ENCODE assay signal across 14 cellular contexts in genomic region chr14:74238974-74239847, GRCh38. TPM values are rescaled to one million over a fixed set of nuclear protein-coding genes. Genes with fewer than 3 reads are reported as not detected.
DNase-seq lines count a peak whose midpoint lies in the region; ATAC-seq and TF ChIP-seq lines count a peak whose summit lies in the region.
"Had no signal": no experiment of that assay in that cellular context is flagged by ENCODE, and none has a peak within 500 bp of the region (broad histone marks: within the 10 kb centered on the region; RNA-seq: fewer than 3 reads in every experiment).

TSS of gene VSX2 (plus strand) at chr14:74239449. CDS start at chr14:74239562, 113 bp downstream.

- H3K27ac ChIP-seq in heart right ventricle (no peak within 1 kb of the TSS), urinary bladder (ENCODE audit: low read depth) (no peak within 1 kb of the TSS)

- peaks cover 100% of the 10 kb centered on the region for H3K27me3 Mint-ChIP-seq in nephron progenitor cell (ENCODE audit: low read depth, poor library complexity)

- H3K4me1 ChIP-seq in heart right ventricle, result peaks cover 11 to 32% (median 24%) of the 10 kb centered on the region in 9 donors
- H3K4me1 ChIP-seq in urinary bladder (ENCODE audit: insufficient read depth), result peaks cover 2% of the 10 kb centered on the region

- H3K36me3 ChIP-seq in heart right ventricle (no peaks in the 10 kb centered on the region), urinary bladder (ENCODE audit: insufficient read depth) (no peaks in the 10 kb centered on the region)
- H3K36me3 ChIP-seq: MG63 had no signal

- DNase-seq in heart right ventricle, result no peak
- no peak for DNase-seq in left cardiac atrium
- peak; percentile 70 for DNase-seq in ecto neural progenitor cell (ENCODE audit: low spot score)
- no peak for DNase-seq in nephron progenitor cell
- DNase-seq in DMS79 (lab: John Stamatoyannopoulos, UW), result no peak
- DNase-seq in midbrain (lab: John Stamatoyannopoulos, UW), result no peak
- no peak for DNase-seq in NCI-H2171 treated with DMSO at 0.1 percent for 48 hours (lab: John Stamatoyannopoulos, UW)
- DNase-seq: HFFc6, MG63, NCI-H526 had no signal

- H3K27ac Mint-ChIP-seq in nephron progenitor cell, result no peak within 1 kb of the TSS
- H3K27ac Mint-ChIP-seq: HFFc6 had no signal

- peak within 1 kb of the TSS; percentile 54 for H3K4me3 Mint-ChIP-seq in nephron progenitor cell
- H3K4me3 Mint-ChIP-seq: HFFc6 had no signal

- 5 to 9% methylated on average over 40 of the region's 40 CpGs for WGBS in heart right ventricle, 2 donors
- 7% methylated on average over 40 of the region's 40 CpGs for WGBS in urinary bladder

- no peaks in the 10 kb centered on the region for H3K9me3 Mint-ChIP-seq in nephron progenitor cell
- H3K9me3 Mint-ChIP-seq: HFFc6 had no signal

- no peaks in the 10 kb centered on the region for H3K36me3 Mint-ChIP-seq in nephron progenitor cell (ENCODE audit: low read depth)

- H3K27me3 ChIP-seq in heart right ventricle, result peaks cover 43 to 85% (median 79%) of the 10 kb centered on the region in 7 donors

- peaks cover 25% of the 10 kb centered on the region for H3K4me1 Mint-ChIP-seq in nephron progenitor cell

- intact Hi-C loops in heart right ventricle (cut with DNase I) (no loop called here), left cardiac atrium (cut with DNase I) (no loop called here)

- peak in 1 of 8 donors; percentile 16 for ATAC-seq in heart right ventricle
- ATAC-seq in left cardiac atrium, result no peak
- ATAC-seq: esophagus mucosa had no signal

- H3K9me3 ChIP-seq in heart right ventricle, result no peaks in the 10 kb centered on the region
- H3K9me3 ChIP-seq: MG63 had no signal

- peak within 1 kb of the TSS; percentile 14 to 45 (median 27) for H3K4me3 ChIP-seq in heart right ventricle
- H3K4me3 ChIP-seq in urinary bladder (ENCODE audit: low read depth, low read length), result peak within 1 kb of the TSS; percentile 21
- H3K4me3 ChIP-seq: MG63 had no signal

- TF ChIP-seq CTCF in heart right ventricle (IDR thresholded peaks at IDR 0.05), result no peak
- no peak for TF ChIP-seq CTCF in nephron progenitor cell (IDR thresholded peaks at IDR 0.05)

RNA-seq across cellular contexts. Expression of gene VSX2, which starts in this region (rescaled TPM):
- total RNA-seq in heart right ventricle, result not detected
- not detected for polyA plus RNA-seq in heart right ventricle
- not detected for total RNA-seq in left cardiac atrium
- not detected for total RNA-seq in urinary bladder
- polyA plus RNA-seq in urinary bladder, result not detected
- total RNA-seq: esophagus mucosa, HFFc6, renal cortical epithelial cell had no signal
- polyA plus RNA-seq: BJ had no signal
